In the genomic region with DNA sequence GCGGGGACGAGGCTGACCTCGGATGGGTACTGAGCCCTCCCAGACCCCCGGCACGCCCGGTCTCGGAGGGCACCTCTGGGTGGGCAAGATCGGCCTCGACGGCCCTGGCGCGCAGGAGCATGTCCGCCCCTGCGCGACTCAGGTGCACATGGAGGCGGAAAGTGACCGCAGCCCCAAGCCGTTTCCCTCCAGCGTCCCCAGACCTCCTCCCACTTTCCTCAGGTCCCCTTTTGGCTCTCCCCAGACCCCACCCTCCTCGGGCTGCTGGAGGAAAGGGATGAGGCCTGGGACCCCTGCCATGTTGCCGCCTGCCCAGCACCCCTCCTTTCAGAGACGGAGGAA, we compare ENCODE assay signal across 10 cellular contexts. TPM values are rescaled to one million over a fixed set of nuclear protein-coding genes. Genes with fewer than 3 reads are reported as not detected.
A peak's percentile ranks its signal among the peaks of the same experiment; 100 is the strongest.
DNase-seq lines count a peak whose midpoint lies in the region; ATAC-seq and TF ChIP-seq lines count a peak whose summit lies in the region.
"Had no signal": no experiment of that assay in that cellular context is flagged by ENCODE, and none has a peak within 500 bp of the region (broad histone marks: within the 10 kb centered on the region; RNA-seq: fewer than 3 reads in every experiment).

No MANE protein-coding gene starts in this region.

- H3K4me3 Mint-ChIP-seq in activated naive CD8-positive, alpha-beta T cell treated with anti-CD3 and anti-CD28 coated beads, Interleukin-2, amount 10 ng/mL, durations not matched to agents 7 days and 5 days = peak overlapping the region; percentile 52

- H3K4me1 ChIP-seq in SK-N-SH (ENCODE audit: control insufficient read depth in 1 of 2, insufficient read depth in 2 of 2, low read depth in 1 of 2, low read length in 1 of 2) = peaks cover 9% of the 10 kb centered on the region in 2 experiments; a peak in 2 of 4 replicates
- peaks cover 4% of the 10 kb centered on the region for H3K4me1 ChIP-seq in iPS-18a (ENCODE audit: control insufficient read depth, low read depth, low read length)
- H3K4me1 ChIP-seq in stomach smooth muscle (ENCODE audit: control insufficient read depth, insufficient read depth, low read length) = peaks cover 22% of the 10 kb centered on the region

- no peaks in the 10 kb centered on the region for H3K9me3 Mint-ChIP-seq in activated naive CD8-positive, alpha-beta T cell treated with anti-CD3 and anti-CD28 coated beads, Interleukin-2, amount 10 ng/mL, durations not matched to agents 7 days and 5 days

- TF ChIP-seq RAD21 in SK-N-SH (IDR thresholded peaks at IDR 0.05; ENCODE audit: low read length) = no peak

- H3K36me3 ChIP-seq in SK-N-SH (replicated peaks in 1 of 2; ENCODE audit: control insufficient read depth in 1 of 2, insufficient read depth in 2 of 2, low read length in 1 of 2) (peaks cover 0 to under 1% of the 10 kb centered on the region in 2 experiments), iPS-18a (ENCODE audit: control insufficient read depth, low read depth, low read length) (peaks cover 2% of the 10 kb centered on the region), stomach smooth muscle (ENCODE audit: control insufficient read depth in 2 of 2, insufficient read depth in 2 of 2, low read length in 2 of 2) (peaks cover under 1 to 1% of the 10 kb centered on the region in 2 donors)

- H4K20me1 ChIP-seq in SK-N-SH (ENCODE audit: insufficient read depth) = no peaks in the 10 kb centered on the region

- H3K9ac ChIP-seq in SK-N-SH = peak overlapping the region; percentile 50
- no peak overlapping the region for H3K9ac ChIP-seq in iPS-18a (ENCODE audit: low read length)
- H3K9ac ChIP-seq in stomach smooth muscle (ENCODE audit: low read length in 2 of 2) = peak overlapping the region; percentile 39 to 58

- no peak for TF ChIP-seq EP300 in SK-N-SH (IDR thresholded peaks at IDR 0.05; ENCODE audit: borderline replicate concordance in 1 of 2, low read depth in 1 of 2, low read length in 1 of 2)

- H3K4me2 ChIP-seq in SK-N-SH = peak overlapping the region; percentile 77

- peaks cover 8% of the 10 kb centered on the region for H3F3A ChIP-seq in SK-N-SH (replicated peaks; ENCODE audit: insufficient read depth)

- peak overlapping the region; percentile 58 for H3K27ac Mint-ChIP-seq in activated naive CD8-positive, alpha-beta T cell treated with anti-CD3 and anti-CD28 coated beads, Interleukin-2, amount 10 ng/mL, durations not matched to agents 7 days and 5 days

- peak overlapping the region; percentile 78; the same call in 1 of the 2 replicates for H2AFZ ChIP-seq in SK-N-SH (ENCODE audit: low read depth)

- H3K4me3 ChIP-seq in SK-N-SH (ENCODE audit: low read depth in 2 of 2, low read length in 1 of 2) (peak overlapping the region; percentile 38 to 56), iPS-18a (ENCODE audit: low read length) (peak overlapping the region; percentile 29), stomach smooth muscle (ENCODE audit: low read length in 2 of 2) (peak overlapping the region; percentile 49 to 72)

- no peak for TF ChIP-seq CTCF in SK-N-SH (IDR thresholded peaks at IDR 0.05)

- no peaks in the 10 kb centered on the region for H3K9me3 ChIP-seq in SK-N-SH
- H3K9me3 ChIP-seq in iPS-18a (ENCODE audit: control insufficient read depth, low read depth, low read length) = no peaks in the 10 kb centered on the region
- no peaks in the 10 kb centered on the region for H3K9me3 ChIP-seq in stomach smooth muscle (ENCODE audit: control insufficient read depth in 2 of 2, low read length in 2 of 2)

- 59% methylated on average over 9 of the region's 22 CpGs for WGBS in SK-N-SH (ENCODE audit: low lambda C conversion rate)

- H3K4me1 Mint-ChIP-seq in activated naive CD8-positive, alpha-beta T cell treated with anti-CD3 and anti-CD28 coated beads, Interleukin-2, amount 10 ng/mL, durations not matched to agents 7 days and 5 days = peaks cover 10% of the 10 kb centered on the region

- DNase-seq in SK-N-SH (no peak), NCI-H1436 treated with DMSO at 0.1 percent for 48 hours (lab: John Stamatoyannopoulos, UW) (no peak)
- no peak for DNase-seq in activated naive CD8-positive, alpha-beta T cell treated with anti-CD3 and anti-CD28 coated beads, Interleukin-2, amount 10 ng/mL, durations not matched to agents 7 days and 5 days
- DNase-seq in stimulated activated CD8-positive, alpha-beta memory T cell treated with anti-CD3 and anti-CD28 coated beads, Interleukin-4, amount 100 ng/mL, for 48 hours = no peak

- H3K79me2 ChIP-seq in SK-N-SH (ENCODE audit: insufficient read depth) = no peaks in the 10 kb centered on the region

- no peaks in the 10 kb centered on the region for H3K36me3 Mint-ChIP-seq in activated naive CD8-positive, alpha-beta T cell treated with anti-CD3 and anti-CD28 coated beads, Interleukin-2, amount 10 ng/mL, durations not matched to agents 7 days and 5 days

- H3K27me3 ChIP-seq in SK-N-SH (ENCODE audit: insufficient read depth) (no peaks in the 10 kb centered on the region), iPS-18a (ENCODE audit: control insufficient read depth, insufficient read depth, low read length) (peaks cover 9% of the 10 kb centered on the region), stomach smooth muscle (ENCODE audit: control insufficient read depth in 1 of 2, insufficient read depth in 2 of 2, low read length in 2 of 2) (peaks cover 0 to 3% of the 10 kb centered on the region in 2 donors)

- CTCF ChIA-PET in SK-N-SH (lab: Yijun Ruan, JAX) = interaction anchor here (1.4 to 29.0 kb wide), 3 partner anchors 8 to 338 kb away, joined by 3 to 781 read pairs (median 4); no protein-coding TSS in a partner anchor

- ATAC-seq in SK-N-SH treated with all-trans-retinoic acid at 6 μM for 48 hours = no peak
- ATAC-seq in activated naive CD8-positive, alpha-beta T cell treated with anti-CD3 and anti-CD28 coated beads, Interleukin-2, amount 10 ng/mL, durations not matched to agents 7 days and 5 days (ENCODE audit: low read depth) = no peak
- no peak for ATAC-seq in HG02798 (IDR thresholded peaks at IDR 0.05; ENCODE audit: poor library complexity, unreplicated experiment)
- ATAC-seq: Panc1 had no signal

- no peak overlapping the region for H3K27ac ChIP-seq in SK-N-SH (ENCODE audit: low read depth in 2 of 2, low read length in 1 of 2)
- no peak overlapping the region for H3K27ac ChIP-seq in iPS-18a (ENCODE audit: low read length)
- no peak overlapping the region for H3K27ac ChIP-seq in stomach smooth muscle (ENCODE audit: low read length)
- H3K27ac ChIP-seq: 22Rv1 had no signal

- H3K27me3 Mint-ChIP-seq in activated naive CD8-positive, alpha-beta T cell treated with anti-CD3 and anti-CD28 coated beads, Interleukin-2, amount 10 ng/mL, durations not matched to agents 7 days and 5 days = peaks cover 3% of the 10 kb centered on the region

- no peaks in the 10 kb centered on the region for H3K9me2 ChIP-seq in SK-N-SH

- POLR2A ChIA-PET in SK-N-SH (lab: Yijun Ruan, JAX) = interaction anchor here (2.3 kb wide), 1 partner anchor 10 kb away, joined by 9 read pairs; a partner anchor contains a TSS
- POLR2A ChIA-PET in activated naive CD8-positive, alpha-beta T cell treated with anti-CD3 and anti-CD28 coated beads, Interleukin-2, amount 10 ng/mL, durations not matched to agents 7 days and 5 days (lab: Charles Lee) = interaction anchor here (0.7 to 2.3 kb wide), 5 partner anchors 10 to 252 kb away, joined by 3 to 14 read pairs (median 5); a partner anchor contains a TSS

TF ChIP-seq in SK-N-SH, 30 proteins besides CTCF, POLR2A, EP300 and RAD21 (continues in another document):
- TF ChIP-seq YY1 (IDR thresholded peaks at IDR 0.05; ENCODE audit: low read depth) (no peak), TCF12 (IDR thresholded peaks at IDR 0.05) (no peak), EZH2phosphoT487 (IDR thresholded peaks at IDR 0.05; ENCODE audit: borderline replicate concordance, low read depth) (no peak), FOXM1 (IDR thresholded peaks at IDR 0.05; ENCODE audit: low read depth) (no peak), TEAD4 (IDR thresholded peaks at IDR 0.05; ENCODE audit: borderline replicate concordance, insufficient read depth) (no peak)

RNA-seq across cellular contexts. Expression of a gene that starts 10.0 kb away (rescaled TPM):
- 2,966 and 3,473 TPM in 2 replicates for polyA plus RNA-seq in SK-N-SH (2012; rRNA removed)
- 3,628 and 3,647 TPM in 2 replicates for polyA plus RNA-seq in SK-N-SH (2012; cell fraction: cytosol; rRNA removed)
- polyA plus RNA-seq in SK-N-SH (2012; cell fraction: nucleus; rRNA removed) = 962 and 1,107 TPM in 2 replicates
- 1,000 to 10,000 TPM; 2,120 to 2,134 TPM for total RNA-seq in activated naive CD8-positive, alpha-beta T cell treated with anti-CD3 and anti-CD28 coated beads, Interleukin-2, amount 10 ng/mL, durations not matched to agents 7 days and 5 days

RNA-seq across cellular contexts. Expression of a gene that starts 12.6 kb away (rescaled TPM):
- polyA plus RNA-seq in SK-N-SH (2012; rRNA removed) = 7.2 and 7.4 TPM in 2 replicates
- 1.9 and 3.2 TPM in 2 replicates for polyA plus RNA-seq in SK-N-SH (2012; cell fraction: cytosol; rRNA removed)
- 41.0 and 52.4 TPM in 2 replicates for polyA plus RNA-seq in SK-N-SH (2012; cell fraction: nucleus; rRNA removed)
- 10 to 100 TPM; 25.9 to 27.2 TPM for total RNA-seq in activated naive CD8-positive, alpha-beta T cell treated with anti-CD3 and anti-CD28 coated beads, Interleukin-2, amount 10 ng/mL, durations not matched to agents 7 days and 5 days

RNA-seq across cellular contexts. Expression of a gene that starts 15.7 kb away (rescaled TPM):
- 0.07 and 0.08 TPM in 2 replicates for polyA plus RNA-seq in SK-N-SH (2012; rRNA removed)
- polyA plus RNA-seq in SK-N-SH (2012; cell fraction: cytosol; rRNA removed) = 0.04 and 0.13 TPM in 2 replicates
- polyA plus RNA-seq in SK-N-SH (2012; cell fraction: nucleus; rRNA removed) = 0.10 and 0.23 TPM in 2 replicates
- total RNA-seq in activated naive CD8-positive, alpha-beta T cell treated with anti-CD3 and anti-CD28 coated beads, Interleukin-2, amount 10 ng/mL, durations not matched to agents 7 days and 5 days = not detected

RNA-seq across cellular contexts. Expression of a gene that starts 44.1 kb away (rescaled TPM):
- polyA plus RNA-seq in SK-N-SH (2012; rRNA removed) = not detected in 2 replicates
- not detected in 2 replicates for polyA plus RNA-seq in SK-N-SH (2012; cell fraction: cytosol; rRNA removed)
- 0.05 TPM in 1 of 2 replicates, not detected in the other for polyA plus RNA-seq in SK-N-SH (2012; cell fraction: nucleus; rRNA removed)
- under 1 TPM in 1 of 2 experiments, not detected in 1; 0.11 TPM for total RNA-seq in activated naive CD8-positive, alpha-beta T cell treated with anti-CD3 and anti-CD28 coated beads, Interleukin-2, amount 10 ng/mL, durations not matched to agents 7 days and 5 days

RNA-seq across cellular contexts. Expression of a gene that starts 58.6 kb away (rescaled TPM):
- polyA plus RNA-seq in SK-N-SH (2012; rRNA removed) = 1.5 and 2.4 TPM in 2 replicates
- polyA plus RNA-seq in SK-N-SH (2012; cell fraction: cytosol; rRNA removed) = 0.46 and 0.90 TPM in 2 replicates
- 5.0 and 9.6 TPM in 2 replicates for polyA plus RNA-seq in SK-N-SH (2012; cell fraction: nucleus; rRNA removed)
- 10 to 100 TPM in 1 of 2 experiments, 1 to 10 TPM in 1; 9.6 to 17.9 TPM for total RNA-seq in activated naive CD8-positive, alpha-beta T cell treated with anti-CD3 and anti-CD28 coated beads, Interleukin-2, amount 10 ng/mL, durations not matched to agents 7 days and 5 days
